Comparison of ENCODE assay signal across 1 cellular context in genomic region chr6:34447915-34448314, GRCh38.
TF ChIP-seq lines count a peak whose summit lies in the region.

No MANE protein-coding gene starts in this region.

TF ChIP-seq in WTC11, 78 proteins besides CTCF, POLR2A, EP300 and RAD21 (continued from another document):
- TF ChIP-seq ERG (CRISPR knock-in tag; IDR thresholded peaks at IDR 0.05) (no peak), FOXK1 (CRISPR knock-in tag; IDR thresholded peaks at IDR 0.05) (no peak), ATF6 (CRISPR knock-in tag; IDR thresholded peaks at IDR 0.05) (no peak), GRHL2 (CRISPR knock-in tag; IDR thresholded peaks at IDR 0.05; ENCODE audit: insufficient replicate concordance, severe bottlenecking) (no peak), FOXJ3 (CRISPR knock-in tag; IDR thresholded peaks at IDR 0.05; ENCODE audit: borderline replicate concordance) (no peak), MXD4 (CRISPR knock-in tag; IDR thresholded peaks at IDR 0.05; ENCODE audit: borderline replicate concordance) (no peak), ZNF281 (CRISPR knock-in tag; IDR thresholded peaks at IDR 0.05) (no peak), NFYB (CRISPR knock-in tag; conservative IDR thresholded peaks at IDR 0.05; ENCODE audit: low read depth) (no peak), ZNF317 (CRISPR knock-in tag; IDR thresholded peaks at IDR 0.05; ENCODE audit: borderline replicate concordance, low read depth) (no peak), GTF2I (CRISPR knock-in tag; conservative IDR thresholded peaks at IDR 0.05) (no peak), EMX1 (CRISPR knock-in tag; IDR thresholded peaks at IDR 0.05) (no peak)
